ENCODE assay signal across 9 cellular contexts in genomic region chr1:152495066-152495675, GRCh38. TPM values are rescaled to one million over a fixed set of nuclear protein-coding genes. Genes with fewer than 3 reads are reported as not detected.
DNase-seq lines count a peak whose midpoint lies in the region; ATAC-seq and TF ChIP-seq lines count a peak whose summit lies in the region.
"Had no signal": no experiment of that assay in that cellular context is flagged by ENCODE, and none has a peak within 500 bp of the region (broad histone marks: within the 10 kb centered on the region; RNA-seq: fewer than 3 reads in every experiment).

No MANE protein-coding gene starts in this region.

- no peaks in the 10 kb centered on the region for H3K27me3 ChIP-seq in A673 (replicated peaks; ENCODE audit: insufficient read depth, low read depth, low read length, poor library complexity)

- ATAC-seq in HG02970 (IDR thresholded peaks at IDR 0.05; ENCODE audit: low FRiP score, unreplicated experiment) = no peak

- no TSS peak for BruUV-seq in A673 (replicated peaks; lab: Mats Ljungman, UMichigan)

- peak; percentile 87 for TF ChIP-seq CTCF in A673 (conservative IDR thresholded peaks at IDR 0.05; ENCODE audit: low read depth, low read length)

- POLR2A ChIA-PET in A673 (lab: Charles Lee; ENCODE audit: low non-redundant PET) = no interaction called here

- CTCF ChIA-PET in A673 (lab: Charles Lee) = interaction anchor here (0.6 kb wide), 1 partner anchor 366 kb away, joined by 3 read pairs; no protein-coding TSS in a partner anchor

- H3K36me3 ChIP-seq in A673 (ENCODE audit: insufficient read depth, low read length, poor library complexity, severe bottlenecking) = no peaks in the 10 kb centered on the region

- no peak overlapping the region for H3K4me3 ChIP-seq in A673 (ENCODE audit: low read depth, low read length, poor library complexity, severe bottlenecking)

- H3K27ac ChIP-seq in A673 (ENCODE audit: low read depth, low read length, poor library complexity, severe bottlenecking) = no peak overlapping the region

- intact Hi-C loops in A673 (cut with micrococcal nuclease; ENCODE audit: unreplicated experiment) (no loop called here), posterior cingulate gyrus (cut with DNase I) (no loop called here)

- no peaks in the 10 kb centered on the region for H3K4me1 ChIP-seq in A673 (ENCODE audit: insufficient read depth, low read length, poor library complexity, severe bottlenecking)

- DNase-seq in A673 (ENCODE audit: low spot score) = peak; percentile 73
- DNase-seq in ELF-1 (ENCODE audit: low read depth, low spot score) = peak; percentile 18
- DNase-seq in NCI-H1694 treated with DMSO at 0.1 percent for 48 hours (lab: John Stamatoyannopoulos, UW) = peak; percentile 17
- DNase-seq in dermis blood vessel endothelial cell = peak; percentile 76
- no peak for DNase-seq in glomerular visceral epithelial cell (ENCODE audit: extremely low spot score)
- no peak for DNase-seq in NCI-H2029 (lab: John Stamatoyannopoulos, UW)
- no peak for DNase-seq in posterior cingulate gyrus
- DNase-seq: SW 1271 had no signal

- no peaks in the 10 kb centered on the region for H3K9me3 ChIP-seq in A673 (ENCODE audit: low read depth, low read length, poor library complexity, severe bottlenecking)

RNA-seq across cellular contexts. Expression of gene LCE5A, which starts 15.4 kb away (rescaled TPM):
- total RNA-seq in A673 (2021) = not detected in 2 replicates
- total RNA-seq in dermis blood vessel endothelial cell = not detected in 2 replicates

RNA-seq across cellular contexts. Expression of gene CRCT1, which starts 19.1 kb away (rescaled TPM):
- total RNA-seq in A673 (2021) = not detected in 2 replicates
- not detected in 2 replicates for total RNA-seq in dermis blood vessel endothelial cell

Comparison
In these comparisons a context has a peak if more than half of its experiments do, and no peak if none do; other contexts are left out.
1. DNase-seq: peak in A673 (single experiment), ELF-1 (single experiment), NCI-H1694 treated with DMSO at 0.1 percent for 48 hours (single experiment) and dermis blood vessel endothelial cell (single experiment); none in glomerular visceral epithelial cell (single experiment), NCI-H2029 (single experiment) and posterior cingulate gyrus (0 of 10).